12 cellular contexts compared by ENCODE assay signal in genomic region chr13:67223024-67223423, GRCh38. TPM values are rescaled to one million over a fixed set of nuclear protein-coding genes. Genes with fewer than 3 reads are reported as not detected.
DNase-seq lines count a peak whose midpoint lies in the region; ATAC-seq, FAIRE-seq and TF ChIP-seq lines count a peak whose summit lies in the region.
"Had no signal": no experiment of that assay in that cellular context is flagged by ENCODE, and none has a peak within 500 bp of the region (broad histone marks: within the 10 kb centered on the region; RNA-seq: fewer than 3 reads in every experiment).

No MANE protein-coding gene starts in this region.

- ATAC-seq in HG02571 (IDR thresholded peaks at IDR 0.05; ENCODE audit: unreplicated experiment) = no peak

- H3K4me1 ChIP-seq in OCI-LY3 (ENCODE audit: low read length) = peaks cover 32% of the 10 kb centered on the region
- H3K4me1 ChIP-seq in endocrine pancreas (ENCODE audit: control insufficient read depth, insufficient read depth, low read length) = no peaks in the 10 kb centered on the region
- H3K4me1 ChIP-seq in neural progenitor cell = peaks cover 5% of the 10 kb centered on the region
- no peaks in the 10 kb centered on the region for H3K4me1 ChIP-seq in effector memory CD4-positive, alpha-beta T cell (ENCODE audit: control insufficient read depth, insufficient read depth, low read length, poor library complexity, severe bottlenecking)

- H3F3A ChIP-seq in neural progenitor cell (ENCODE audit: low read depth) = no peaks in the 10 kb centered on the region

- H3K27ac ChIP-seq in OCI-LY3 (ENCODE audit: low read length) (no peak overlapping the region), neural progenitor cell (no peak overlapping the region)
- no peak overlapping the region for H3K27ac ChIP-seq in effector memory CD4-positive, alpha-beta T cell (ENCODE audit: insufficient read depth, low read length, poor library complexity, severe bottlenecking)
- H3K27ac ChIP-seq: WERI-Rb-1 had no signal

- TF ChIP-seq CTCF in D721Med (IDR thresholded peaks at IDR 0.05; ENCODE audit: insufficient read depth, missing control alignments) = no peak
- TF ChIP-seq CTCF in OCI-LY3 (IDR thresholded peaks at IDR 0.05; ENCODE audit: low read depth, low read length) = no peak
- TF ChIP-seq CTCF in neural progenitor cell (IDR thresholded peaks at IDR 0.05) = no peak

- H3K27me3 Mint-ChIP-seq in neural progenitor cell (ENCODE audit: insufficient read depth, low read depth) = no peaks in the 10 kb centered on the region

- no peaks in the 10 kb centered on the region for H3K79me2 ChIP-seq in OCI-LY3 (ENCODE audit: low read length)
- no peaks in the 10 kb centered on the region for H3K79me2 ChIP-seq in neural progenitor cell (ENCODE audit: low read depth)

- H3K9ac ChIP-seq in OCI-LY3 (ENCODE audit: low read length) = no peak overlapping the region
- no peak overlapping the region for H3K9ac ChIP-seq in endocrine pancreas (ENCODE audit: control insufficient read depth, insufficient read depth, low read length)
- no peak overlapping the region for H3K9ac ChIP-seq in neural progenitor cell

- H3K4me2 ChIP-seq in OCI-LY3 (ENCODE audit: low read length) (peak overlapping the region; percentile 15), neural progenitor cell (no peak overlapping the region)

- peaks cover 7% of the 10 kb centered on the region; the same call in 1 of the 2 replicates for H3K27me3 ChIP-seq in OCI-LY3 (ENCODE audit: low read depth, low read length)
- no peaks in the 10 kb centered on the region for H3K27me3 ChIP-seq in endocrine pancreas (ENCODE audit: control insufficient read depth, insufficient read depth, low read length)
- peaks cover 36% of the 10 kb centered on the region for H3K27me3 ChIP-seq in neural progenitor cell
- no peaks in the 10 kb centered on the region for H3K27me3 ChIP-seq in effector memory CD4-positive, alpha-beta T cell (replicated peaks; ENCODE audit: control insufficient read depth, insufficient read depth, low read length, poor library complexity, severe bottlenecking)

- H4K20me1 ChIP-seq in OCI-LY3 (ENCODE audit: insufficient read depth, low read length) = no peaks in the 10 kb centered on the region
- no peaks in the 10 kb centered on the region for H4K20me1 ChIP-seq in neural progenitor cell (ENCODE audit: low read depth)

- DNase-seq in D721Med (ENCODE audit: insufficient read length, low spot score) (no peak), neural progenitor cell (ENCODE audit: low spot score) (no peak), NCI-H345 treated with DMSO at 0.1 percent for 48 hours (lab: John Stamatoyannopoulos, UW; ENCODE audit: unreplicated experiment) (no peak), NCI-H1105 (lab: John Stamatoyannopoulos, UW) (no peak)
- no peak for DNase-seq in effector memory CD4-positive, alpha-beta T cell
- DNase-seq: NCI-H187 treated with DMSO at 0.1 percent for 48 hours; stimulated activated CD4-positive, alpha-beta T cell treated with anti-CD3 and anti-CD28 coated beads, Interleukin-2, amount 100 ng/mL, for 24 hours; WERI-Rb-1 had no signal

- peak overlapping the region; percentile 60 for H3K4me3 Mint-ChIP-seq in neural progenitor cell
- H3K4me3 Mint-ChIP-seq: neural crest cell had no signal

- H3K36me3 Mint-ChIP-seq in neural progenitor cell = peaks cover 25% of the 10 kb centered on the region

- peaks cover 3% of the 10 kb centered on the region for H3K9me3 Mint-ChIP-seq in neural progenitor cell
- H3K9me3 Mint-ChIP-seq: neural crest cell had no signal

- FAIRE-seq in D721Med (lab: Jason Lieb, UNC) = peak; percentile 77

- H3K4me3 ChIP-seq in OCI-LY3 (ENCODE audit: low read length) (no peak overlapping the region), endocrine pancreas (ENCODE audit: control insufficient read depth, insufficient read depth, low read length) (peak overlapping the region; percentile 71), neural progenitor cell (no peak overlapping the region)
- no peak overlapping the region for H3K4me3 ChIP-seq in effector memory CD4-positive, alpha-beta T cell (ENCODE audit: insufficient read depth, low read depth, low read length, poor library complexity, severe bottlenecking)

- H3K9me3 ChIP-seq in OCI-LY3 (ENCODE audit: insufficient read depth, low read length) (no peaks in the 10 kb centered on the region), endocrine pancreas (ENCODE audit: control insufficient read depth, low read length) (no peaks in the 10 kb centered on the region), neural progenitor cell (ENCODE audit: low read depth) (no peaks in the 10 kb centered on the region)
- no peaks in the 10 kb centered on the region for H3K9me3 ChIP-seq in effector memory CD4-positive, alpha-beta T cell (ENCODE audit: control insufficient read depth, low read length)

- H3K27ac Mint-ChIP-seq in neural progenitor cell = no peak overlapping the region

- H3K4me1 Mint-ChIP-seq in neural progenitor cell = peaks cover 46% of the 10 kb centered on the region

- peak overlapping the region; percentile 27; the same call in 1 of the 2 replicates for H2AFZ ChIP-seq in OCI-LY3 (ENCODE audit: low read depth, low read length)
- no peak overlapping the region for H2AFZ ChIP-seq in neural progenitor cell (replicated peaks)

- H3K36me3 ChIP-seq in OCI-LY3 (replicated peaks; ENCODE audit: low read depth, low read length) (no peaks in the 10 kb centered on the region), endocrine pancreas (ENCODE audit: control insufficient read depth, insufficient read depth, low read length) (no peaks in the 10 kb centered on the region), neural progenitor cell (no peaks in the 10 kb centered on the region)
- H3K36me3 ChIP-seq in effector memory CD4-positive, alpha-beta T cell (ENCODE audit: control insufficient read depth, insufficient read depth, low read length) = no peaks in the 10 kb centered on the region
- H3K36me3 ChIP-seq: WERI-Rb-1 had no signal

RNA-seq across cellular contexts. Expression of gene PCDH9, which starts 7.1 kb away (rescaled TPM):
- total RNA-seq in neural progenitor cell (ENCODE audit: low replicate concordance) = 0.24 and 0.40 TPM in 2 replicates
